Comparison of ENCODE assay signal across 16 cellular contexts in the genomic region with DNA sequence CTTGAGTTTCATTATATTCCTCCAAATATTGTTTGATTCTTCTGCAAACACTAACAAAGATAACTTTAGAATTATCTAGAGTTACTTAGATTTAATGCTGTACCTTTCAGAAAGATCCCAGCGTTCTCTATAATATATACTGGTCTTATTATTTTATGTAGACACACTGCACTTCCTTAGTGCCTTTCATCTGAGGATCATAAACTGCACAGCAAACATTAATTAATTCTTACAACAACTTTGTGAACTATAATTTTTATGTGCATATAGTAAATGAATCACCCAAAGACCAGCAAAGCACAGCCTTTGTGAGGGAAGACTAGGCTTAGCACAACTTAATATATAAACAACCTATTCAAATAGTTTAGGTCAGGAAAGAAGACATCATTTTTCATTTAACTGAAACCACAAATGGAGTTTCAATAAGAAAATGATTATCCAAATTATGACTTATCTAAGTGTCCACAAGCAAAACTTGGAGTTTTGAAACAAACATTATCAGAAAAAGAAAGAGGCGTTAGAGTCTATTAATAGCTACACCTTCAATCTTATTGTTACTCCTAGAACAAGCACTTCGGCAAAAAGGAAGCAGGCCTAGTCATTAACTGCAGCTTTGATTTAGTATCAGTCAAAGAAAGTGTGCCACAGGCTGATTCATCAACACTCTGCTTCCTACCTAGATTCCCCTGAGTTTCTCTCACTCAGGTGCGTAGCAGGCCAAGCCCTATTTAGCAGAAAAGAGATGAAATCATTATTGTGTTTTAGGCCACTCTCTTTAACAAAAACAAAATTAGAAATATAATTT.
"Had no signal": no experiment of that assay in that cellular context is flagged by ENCODE, and none has a peak within 500 bp of the region (broad histone marks: within the 10 kb centered on the region; RNA-seq: fewer than 3 reads in every experiment).

No MANE protein-coding gene starts in this region.

- H3K36me3 Mint-ChIP-seq: mesothelial cell of epicardium, natural killer cell had no signal

- H3K27ac ChIP-seq: body of pancreas, left lung, spleen, thyroid gland had no signal

- DNase-seq: activated CD4-positive, alpha-beta T cell treated with anti-CD3 and anti-CD28 coated beads, Interleukin-2, amount 50 U/mL, for 4 hours; activated effector memory CD4-positive, alpha-beta T cell treated with anti-CD3 and anti-CD28 coated beads, Interleukin-2, amount 50 U/mL, for 16 hours; activated naive CD4-positive, alpha-beta T cell treated with anti-CD3 and anti-CD28 coated beads, Interleukin-2, amount 50 U/mL, for 16 hours; activated T-cell treated with anti-CD3 and anti-CD28 coated beads, Interleukin-2, amount 50 U/mL, for 72 hours; anterior cingulate cortex; body of pancreas; effector CD4-positive, alpha-beta T cell; erythroblast; foreskin fibroblast; left lung; natural killer cell; spleen; stimulated activated CD4-positive, alpha-beta T cell treated with anti-CD3 and anti-CD28 coated beads, Interleukin-4, amount 100 ng/mL, for 24 hours; stimulated activated naive CD8-positive, alpha-beta T cell treated with anti-CD3 and anti-CD28 coated beads, Interleukin-15, Interleukin-2, amounts not matched to agents 100 U/mL and 50 U/mL, for 24 hours; thyroid gland had no signal

- H3K4me3 Mint-ChIP-seq: activated T-cell treated with anti-CD3 and anti-CD28 coated beads, Interleukin-2, amount 50 U/mL, for 72 hours; mesothelial cell of epicardium; natural killer cell had no signal

- H3K4me1 Mint-ChIP-seq: mesothelial cell of epicardium, natural killer cell had no signal

- H3K36me3 ChIP-seq: left lung, spleen, thyroid gland had no signal

- H3K27me3 ChIP-seq: body of pancreas, left lung, spleen, thyroid gland had no signal

- H3K4me1 ChIP-seq: body of pancreas, left lung, spleen, thyroid gland had no signal

- H3K4me3 ChIP-seq: body of pancreas, left lung, spleen, thyroid gland had no signal

- H3K27ac Mint-ChIP-seq: activated T-cell treated with anti-CD3 and anti-CD28 coated beads, Interleukin-2, amount 50 U/mL, for 72 hours; mesothelial cell of epicardium; natural killer cell had no signal

- H3K9me3 ChIP-seq: body of pancreas, left lung, spleen, thyroid gland had no signal

- ATAC-seq: body of pancreas; left lung; natural killer cell; stimulated activated naive CD8-positive, alpha-beta T cell treated with anti-CD3 and anti-CD28 coated beads, Interleukin-15, Interleukin-2, amounts not matched to agents 100 U/mL and 50 U/mL, for 24 hours had no signal

- H3K9me3 Mint-ChIP-seq: activated T-cell treated with anti-CD3 and anti-CD28 coated beads, Interleukin-2, amount 50 U/mL, for 72 hours; mesothelial cell of epicardium; natural killer cell had no signal
